ENCODE assay signal across 8 cellular contexts in the genomic region with DNA sequence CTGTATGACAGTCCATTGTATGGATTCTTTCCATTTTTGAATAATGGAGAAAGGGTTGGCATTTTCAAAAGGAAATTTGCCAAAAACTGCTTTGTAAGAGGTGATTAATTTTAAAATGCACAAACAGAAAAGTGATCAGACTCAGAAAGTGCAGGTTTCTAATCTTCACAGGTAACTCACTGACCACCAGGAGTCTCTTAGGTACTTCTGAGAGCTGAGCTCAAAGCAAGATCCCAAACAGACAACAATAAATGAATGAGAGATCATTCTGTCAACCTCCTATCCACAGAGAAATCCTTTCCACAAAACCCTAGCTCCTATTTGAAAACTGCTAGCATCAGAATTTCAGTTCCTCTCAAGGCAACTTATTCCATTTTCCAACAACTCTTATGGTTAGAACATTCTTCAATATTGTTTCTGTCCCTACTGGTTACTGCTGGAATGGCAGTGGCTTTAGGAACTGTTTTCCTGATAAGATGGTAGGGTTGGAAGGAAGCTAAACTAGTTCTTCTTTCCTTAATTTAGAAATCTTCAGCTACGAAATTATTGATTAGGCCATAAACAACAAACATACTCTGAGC. TPM values are rescaled to one million over a fixed set of nuclear protein-coding genes. Genes with fewer than 3 reads are reported as not detected.
DNase-seq lines count a peak whose midpoint lies in the region; ATAC-seq and TF ChIP-seq lines count a peak whose summit lies in the region.

No MANE protein-coding gene starts in this region.

- no peaks in the 10 kb centered on the region for H3K27me3 ChIP-seq in esophagus squamous epithelium
- no peaks in the 10 kb centered on the region for H3K27me3 ChIP-seq in thoracic aorta (replicated peaks; ENCODE audit: insufficient read depth)

- H3K36me3 ChIP-seq in esophagus squamous epithelium (no peaks in the 10 kb centered on the region), thoracic aorta (no peaks in the 10 kb centered on the region)

- POLR2A ChIA-PET in activated CD4-positive, alpha-beta T cell treated with anti-CD3 and anti-CD28 coated beads, Interleukin-2, amount 10 ng/mL, durations not matched to agents 7 days and 5 days (lab: Charles Lee) = no interaction called here
- POLR2A ChIA-PET in activated CD4-positive, alpha-beta T cell treated with anti-CD3 and anti-CD28 coated beads for 36 hours (lab: Charles Lee) = no interaction called here

- peaks cover 0 to 26% (median 7%) of the 10 kb centered on the region in 3 donors for H3K4me1 ChIP-seq in esophagus squamous epithelium
- peaks cover 6 to 13% of the 10 kb centered on the region in 2 donors for H3K4me1 ChIP-seq in thoracic aorta (ENCODE audit: control insufficient read depth in 1 of 2, low read depth in 2 of 2)

- CTCF ChIA-PET in activated CD4-positive, alpha-beta T cell treated with anti-CD3 and anti-CD28 coated beads, Interleukin-2, amount 10 ng/mL, durations not matched to agents 7 days and 5 days (lab: Charles Lee) = interaction anchor here (0.7 to 1.6 kb wide), 4 partner anchors 10 to 314 kb away, joined by 3 to 4 read pairs (median 4); no protein-coding TSS in a partner anchor
- CTCF ChIA-PET in activated CD4-positive, alpha-beta T cell treated with anti-CD3 and anti-CD28 coated beads for 36 hours (lab: Charles Lee) = interaction anchor here (0.6 to 4.2 kb wide), 11 partner anchors 8 to 614 kb away, joined by 3 to 16 read pairs (median 3); no protein-coding TSS in a partner anchor

- peaks cover 3% of the 10 kb centered on the region for H3K36me3 Mint-ChIP-seq in activated CD4-positive, alpha-beta T cell treated with anti-CD3 and anti-CD28 coated beads, Interleukin-2, amount 10 ng/mL, durations not matched to agents 7 days and 5 days (ENCODE audit: low read depth)
- H3K36me3 Mint-ChIP-seq in activated CD4-positive, alpha-beta T cell treated with anti-CD3 and anti-CD28 coated beads for 36 hours (ENCODE audit: low read depth) = peaks cover 4% of the 10 kb centered on the region

- H3K27ac ChIP-seq in esophagus squamous epithelium (no peak overlapping the region), thoracic aorta (peak overlapping the region in 1 of 2 donors; percentile 2), coronary artery (no peak overlapping the region)

- 22 to 33% methylated on average over 1 of the region's 1 CpG for WGBS in esophagus squamous epithelium, 2 donors

- ATAC-seq in activated CD4-positive, alpha-beta T cell treated with anti-CD3 and anti-CD28 coated beads for 36 hours = no peak
- no peak for ATAC-seq in thoracic aorta (ENCODE audit: insufficient number of reproducible peaks, low FRiP score, low read depth)

- no peak overlapping the region for H3K4me3 Mint-ChIP-seq in activated CD4-positive, alpha-beta T cell treated with anti-CD3 and anti-CD28 coated beads, Interleukin-2, amount 10 ng/mL, durations not matched to agents 7 days and 5 days
- H3K4me3 Mint-ChIP-seq in activated CD4-positive, alpha-beta T cell treated with anti-CD3 and anti-CD28 coated beads for 36 hours = no peak overlapping the region

- H3K9me3 ChIP-seq in esophagus squamous epithelium = no peaks in the 10 kb centered on the region
- H3K9me3 ChIP-seq in thoracic aorta = no peaks in the 10 kb centered on the region

- no peak overlapping the region for H3K4me3 ChIP-seq in esophagus squamous epithelium
- H3K4me3 ChIP-seq in thoracic aorta = no peak overlapping the region
- no peak overlapping the region for H3K4me3 ChIP-seq in coronary artery

- peaks cover 25% of the 10 kb centered on the region for H3K4me1 Mint-ChIP-seq in activated CD4-positive, alpha-beta T cell treated with anti-CD3 and anti-CD28 coated beads, Interleukin-2, amount 10 ng/mL, durations not matched to agents 7 days and 5 days
- H3K4me1 Mint-ChIP-seq in activated CD4-positive, alpha-beta T cell treated with anti-CD3 and anti-CD28 coated beads for 36 hours = peaks cover 17% of the 10 kb centered on the region

- TF ChIP-seq POLR2A in esophagus squamous epithelium (IDR thresholded peaks at IDR 0.05) = no peak

- H3K27me3 Mint-ChIP-seq in activated CD4-positive, alpha-beta T cell treated with anti-CD3 and anti-CD28 coated beads, Interleukin-2, amount 10 ng/mL, durations not matched to agents 7 days and 5 days = peaks cover 10% of the 10 kb centered on the region
- H3K27me3 Mint-ChIP-seq in activated CD4-positive, alpha-beta T cell treated with anti-CD3 and anti-CD28 coated beads for 36 hours = no peaks in the 10 kb centered on the region

- H3K9me3 Mint-ChIP-seq in activated CD4-positive, alpha-beta T cell treated with anti-CD3 and anti-CD28 coated beads, Interleukin-2, amount 10 ng/mL, durations not matched to agents 7 days and 5 days = peaks cover 5% of the 10 kb centered on the region
- no peaks in the 10 kb centered on the region for H3K9me3 Mint-ChIP-seq in activated CD4-positive, alpha-beta T cell treated with anti-CD3 and anti-CD28 coated beads for 36 hours (ENCODE audit: low read depth)

- no peak for DNase-seq in activated CD4-positive, alpha-beta T cell treated with anti-CD3 and anti-CD28 coated beads, Interleukin-2, amount 10 ng/mL, durations not matched to agents 7 days and 5 days
- DNase-seq in activated CD4-positive, alpha-beta T cell treated with anti-CD3 and anti-CD28 coated beads for 36 hours = no peak
- DNase-seq in SHP77 (lab: John Stamatoyannopoulos, UW) = peak; percentile 8 to 10
- DNase-seq in esophagus squamous epithelium (lab: John Stamatoyannopoulos, UW) = no peak
- no peak for DNase-seq in thoracic aorta (ENCODE audit: low spot score)
- no peak for DNase-seq in NCI-H524 treated with DMSO at 0.1 percent for 48 hours (lab: John Stamatoyannopoulos, UW)
- DNase-seq in ecto neural progenitor cell (ENCODE audit: low spot score) = no peak
- no peak for DNase-seq in coronary artery (ENCODE audit: low spot score)

- intact Hi-C loops in activated CD4-positive, alpha-beta T cell treated with anti-CD3 and anti-CD28 coated beads for 36 hours (cut with DNase I, micrococcal nuclease) = loop anchor here (5.0 to 10.0 kb wide), 3 partner anchors 414 to 1354 kb away; a partner anchor contains a TSS
- intact Hi-C loops in esophagus squamous epithelium (cut with DNase I) = no loop called here

- TF ChIP-seq CTCF in esophagus squamous epithelium (IDR thresholded peaks at IDR 0.05) (peak; percentile 20 to 75 (median 54)), thoracic aorta (IDR thresholded peaks at IDR 0.05) (peak; percentile 56), coronary artery (IDR thresholded peaks at IDR 0.05) (no peak)

- peak overlapping the region; percentile 72 for H3K27ac Mint-ChIP-seq in activated CD4-positive, alpha-beta T cell treated with anti-CD3 and anti-CD28 coated beads, Interleukin-2, amount 10 ng/mL, durations not matched to agents 7 days and 5 days
- no peak overlapping the region for H3K27ac Mint-ChIP-seq in activated CD4-positive, alpha-beta T cell treated with anti-CD3 and anti-CD28 coated beads for 36 hours

RNA-seq across cellular contexts. Expression of a gene that starts 20.6 kb away (rescaled TPM):
- total RNA-seq in activated CD4-positive, alpha-beta T cell treated with anti-CD3 and anti-CD28 coated beads, Interleukin-2, amount 10 ng/mL, durations not matched to agents 7 days and 5 days = not detected
- 1 to 10 TPM in 1 of 2 experiments, under 1 TPM in 1; 0.86 to 1.2 TPM for total RNA-seq in activated CD4-positive, alpha-beta T cell treated with anti-CD3 and anti-CD28 coated beads for 36 hours
- total RNA-seq in esophagus squamous epithelium (10 to 100 TPM in 1 of 4 donors, 1 to 10 TPM in 2, under 1 TPM in 1; 0.61 to 10.5 (median 5.2) TPM), thoracic aorta (10 to 100 TPM; 25.3 to 33.7 TPM)

RNA-seq across cellular contexts. Expression of a gene that starts 49.1 kb away (rescaled TPM):
- not detected for total RNA-seq in activated CD4-positive, alpha-beta T cell treated with anti-CD3 and anti-CD28 coated beads, Interleukin-2, amount 10 ng/mL, durations not matched to agents 7 days and 5 days
- total RNA-seq in activated CD4-positive, alpha-beta T cell treated with anti-CD3 and anti-CD28 coated beads for 36 hours = under 1 TPM; 0.14 to 0.23 TPM
- total RNA-seq in esophagus squamous epithelium (1 to 10 TPM in 2 of 4 donors, under 1 TPM in 2; 0.18 to 2.3 (median 1.1) TPM), thoracic aorta (1 to 10 TPM; 4.6 to 5.8 TPM)

Comparison
In these comparisons a context has a peak if more than half of its experiments do, and no peak if none do; other contexts are left out.
1. DNase-seq: peak in SHP77 (2 of 2); none in activated CD4-positive, alpha-beta T cell treated with anti-CD3 and anti-CD28 coated beads, Interleukin-2, amount 10 ng/mL, durations not matched to agents 7 days and 5 days (single experiment), activated CD4-positive, alpha-beta T cell treated with anti-CD3 and anti-CD28 coated beads for 36 hours (single experiment), esophagus squamous epithelium (single experiment), thoracic aorta (single experiment), NCI-H524 treated with DMSO at 0.1 percent for 48 hours (single experiment), ecto neural progenitor cell (single experiment) and coronary artery (single experiment).